11 cellular contexts compared by ENCODE assay signal in genomic region chr1:23694371-23694770, GRCh38. TPM values are rescaled to one million over a fixed set of nuclear protein-coding genes. Genes with fewer than 3 reads are reported as not detected.
DNase-seq lines count a peak whose midpoint lies in the region; ATAC-seq, FAIRE-seq and TF ChIP-seq lines count a peak whose summit lies in the region.
"Had no signal": no experiment of that assay in that cellular context is flagged by ENCODE, and none has a peak within 500 bp of the region (broad histone marks: within the 10 kb centered on the region; RNA-seq: fewer than 3 reads in every experiment).

No MANE protein-coding gene starts in this region.

- TF ChIP-seq CTCF in A549 (IDR thresholded peaks at IDR 0.05), result no peak
- TF ChIP-seq CTCF in GM06990 (IDR thresholded peaks at IDR 0.05; ENCODE audit: insufficient read depth, low read length, poor library complexity, severe bottlenecking), result no peak

- H3K27me3 ChIP-seq in GM06990 (replicated peaks; ENCODE audit: control insufficient read depth, insufficient read depth, low read length) (no peaks in the 10 kb centered on the region), iPS-20b (ENCODE audit: insufficient read depth, low read length) (no peaks in the 10 kb centered on the region)
- H3K27me3 ChIP-seq: vagina had no signal

- H3K4me3 ChIP-seq in A549, result no peak overlapping the region
- peak overlapping the region; percentile 33 for H3K4me3 ChIP-seq in GM06990 (replicated peaks; ENCODE audit: low read depth, low read length)
- peak overlapping the region; percentile 98; the same call in 1 of the 2 replicates for H3K4me3 ChIP-seq in iPS-20b (ENCODE audit: low read length)
- H3K4me3 ChIP-seq: vagina had no signal

- peak overlapping the region; percentile 78 for H3K27ac Mint-ChIP-seq in activated CD4-positive, alpha-beta memory T cell treated with anti-CD3 and anti-CD28 coated beads for 36 hours

- no peak for FAIRE-seq in A549 (lab: Jason Lieb, UNC)

- H3K4me3 Mint-ChIP-seq in activated CD4-positive, alpha-beta memory T cell treated with anti-CD3 and anti-CD28 coated beads for 36 hours, result peak overlapping the region; percentile 92

- TF ChIP-seq POLR2A in A549 (IDR thresholded peaks at IDR 0.05; ENCODE audit: low read length), result no peak

- H3K36me3 ChIP-seq in GM06990 (ENCODE audit: control insufficient read depth, insufficient read depth, low read length) (peaks cover 24% of the 10 kb centered on the region), iPS-20b (ENCODE audit: insufficient read depth, low read depth, low read length) (peaks cover 74% of the 10 kb centered on the region)

- peak overlapping the region; percentile 97; the same call in 1 of the 2 replicates for H3K9ac ChIP-seq in iPS-20b (ENCODE audit: low read depth, low read length)

- H3K27me3 Mint-ChIP-seq in activated CD4-positive, alpha-beta memory T cell treated with anti-CD3 and anti-CD28 coated beads for 36 hours, result no peaks in the 10 kb centered on the region

- intact Hi-C loops in activated CD4-positive, alpha-beta memory T cell treated with anti-CD3 and anti-CD28 coated beads for 36 hours (cut with micrococcal nuclease), result no loop called here

- no peak for ATAC-seq in A549
- no peak for ATAC-seq in GM18873 (IDR thresholded peaks at IDR 0.05; ENCODE audit: low FRiP score, unreplicated experiment)
- no peak for ATAC-seq in HG02938 (IDR thresholded peaks at IDR 0.05; ENCODE audit: unreplicated experiment)

- peak overlapping the region; percentile 92 for H3K4me2 ChIP-seq in A549

- TF ChIP-seq EP300 in A549 (IDR thresholded peaks at IDR 0.05), result no peak

- H3K27ac ChIP-seq in A549 (no peak overlapping the region), iPS-20b (ENCODE audit: low read length) (no peak overlapping the region)
- H3K27ac ChIP-seq: vagina had no signal

- peaks cover 65% of the 10 kb centered on the region for H3K4me1 Mint-ChIP-seq in activated CD4-positive, alpha-beta memory T cell treated with anti-CD3 and anti-CD28 coated beads for 36 hours (ENCODE audit: low read depth)

- peaks cover 37% of the 10 kb centered on the region for H3K4me1 ChIP-seq in A549
- H3K4me1 ChIP-seq in iPS-20b (ENCODE audit: insufficient read depth, low read length), result peaks cover 12% of the 10 kb centered on the region

- no peak for TF ChIP-seq RAD21 in A549 (conservative IDR thresholded peaks at IDR 0.05 in 1 of 2, IDR thresholded peaks at IDR 0.05 in 1 of 2)

- peaks cover 73% of the 10 kb centered on the region for H3K36me3 Mint-ChIP-seq in activated CD4-positive, alpha-beta memory T cell treated with anti-CD3 and anti-CD28 coated beads for 36 hours

- CTCF ChIA-PET in A549 (lab: Yijun Ruan, JAX), result interaction anchor here (0.6 kb wide), 1 partner anchor 34 kb away, joined by 4 read pairs; no protein-coding TSS in a partner anchor
- CTCF ChIA-PET in activated CD4-positive, alpha-beta memory T cell treated with anti-CD3 and anti-CD28 coated beads for 36 hours (lab: Charles Lee), result interaction anchor here (1.2 to 4.0 kb wide), 2 partner anchors 51 to 57 kb away, joined by 3 to 33 read pairs; partner anchors contain the start of gene ELOA

- DNase-seq in A549 (ENCODE audit: low read depth in 1 of 2, low spot score in 1 of 2) (no peak), GM06990 (ENCODE audit: extremely low read depth, insufficient read length) (no peak), pons (ENCODE audit: low spot score) (no peak), DMS114 treated with DMSO at 0.1 percent for 48 hours (lab: John Stamatoyannopoulos, UW; ENCODE audit: unreplicated experiment) (no peak)
- no peak for DNase-seq in activated CD4-positive, alpha-beta memory T cell treated with anti-CD3 and anti-CD28 coated beads for 36 hours
- DNase-seq: KG1, NCI-H2227 treated with DMSO at 0.1 percent for 48 hours had no signal

- no peaks in the 10 kb centered on the region for H3K9me3 Mint-ChIP-seq in activated CD4-positive, alpha-beta memory T cell treated with anti-CD3 and anti-CD28 coated beads for 36 hours

- H3K9me3 ChIP-seq in A549 (no peaks in the 10 kb centered on the region), iPS-20b (ENCODE audit: insufficient read depth, low read depth, low read length) (no peaks in the 10 kb centered on the region)
- H3K9me3 ChIP-seq: vagina had no signal

- POLR2A ChIA-PET in A549 (lab: Yijun Ruan, JAX), result interaction anchor here (0.6 kb wide), 1 partner anchor 50 kb away, joined by 3 read pairs; no protein-coding TSS in a partner anchor
- POLR2A ChIA-PET in activated CD4-positive, alpha-beta memory T cell treated with anti-CD3 and anti-CD28 coated beads for 36 hours (lab: Charles Lee), result interaction anchor here (1.2 to 6.0 kb wide), 2 partner anchors 26 to 50 kb away, joined by 3 to 44 read pairs; partner anchors contain the start of gene ELOA

- WGBS in A549 (ENCODE audit: missing lambda C conversion rate), result 63% methylated on average over 3 of the region's 3 CpGs

TF ChIP-seq in A549, 52 proteins besides CTCF, POLR2A, EP300 and RAD21:
- no peak for TF ChIP-seq ZC3H11A (IDR thresholded peaks at IDR 0.05)
- TF ChIP-seq KDM5A (IDR thresholded peaks at IDR 0.05), result no peak
- no peak for TF ChIP-seq REST (IDR thresholded peaks at IDR 0.05)
- TF ChIP-seq TP53 (CRISPR knock-in tag; IDR thresholded peaks at IDR 0.05), result no peak
- no peak for TF ChIP-seq JUN (IDR thresholded peaks at IDR 0.05)
- no peak for TF ChIP-seq ZFP36 (IDR thresholded peaks at IDR 0.05; ENCODE audit: borderline replicate concordance, partially characterized antibody)
TF ChIP-seq in A549: peak in this region for 0.

RNA-seq across cellular contexts. Expression of gene RPL11, which starts 2.8 kb away (rescaled TPM):
- polyA plus RNA-seq in A549 (2011; rRNA removed), result 979 and 1,292 TPM in 2 replicates
- 858 and 1,073 TPM in 2 replicates for polyA plus RNA-seq in A549 (2012; cell fraction: cytosol; rRNA removed)
- polyA plus RNA-seq in A549 (2012; cell fraction: nucleus; rRNA removed), result 136 and 263 TPM in 2 replicates
- 1,260 to 1,335 TPM (median 1,329 TPM) in 3 replicates for polyA plus RNA-seq in A549 (2017; fragmentation: RNase III; extraction: RNeasy Plus Mini Kit Qiagen cat#74134 plus additional on column Dnase treatment)
- polyA minus RNA-seq in A549 (2011; rRNA and poly(A)+ RNA removed), result 305 and 306 TPM in 2 replicates
- 1,000 to 10,000 TPM; 1,338 to 1,385 TPM for total RNA-seq in activated CD4-positive, alpha-beta memory T cell treated with anti-CD3 and anti-CD28 coated beads for 36 hours

RNA-seq across cellular contexts. Expression of gene ELOA, which starts 48.9 kb away (rescaled TPM):
- polyA plus RNA-seq in A549 (2011; rRNA removed) (16.0 and 18.4 TPM in 2 replicates), A549 (2017; fragmentation: RNase III; extraction: RNeasy Plus Mini Kit Qiagen cat#74134 plus additional on column Dnase treatment) (16.3 to 18.4 TPM (median 16.4 TPM) in 3 replicates)
- 6.9 and 7.3 TPM in 2 replicates for polyA plus RNA-seq in A549 (2012; cell fraction: cytosol; rRNA removed)
- 6.4 and 8.1 TPM in 2 replicates for polyA plus RNA-seq in A549 (2012; cell fraction: nucleus; rRNA removed)
- 12.6 and 13.9 TPM in 2 replicates for polyA minus RNA-seq in A549 (2011; rRNA and poly(A)+ RNA removed)
- 10 to 100 TPM; 28.1 to 30.4 TPM for total RNA-seq in activated CD4-positive, alpha-beta memory T cell treated with anti-CD3 and anti-CD28 coated beads for 36 hours
